Comparison of ENCODE assay signal across 9 cellular contexts in the genomic region with DNA sequence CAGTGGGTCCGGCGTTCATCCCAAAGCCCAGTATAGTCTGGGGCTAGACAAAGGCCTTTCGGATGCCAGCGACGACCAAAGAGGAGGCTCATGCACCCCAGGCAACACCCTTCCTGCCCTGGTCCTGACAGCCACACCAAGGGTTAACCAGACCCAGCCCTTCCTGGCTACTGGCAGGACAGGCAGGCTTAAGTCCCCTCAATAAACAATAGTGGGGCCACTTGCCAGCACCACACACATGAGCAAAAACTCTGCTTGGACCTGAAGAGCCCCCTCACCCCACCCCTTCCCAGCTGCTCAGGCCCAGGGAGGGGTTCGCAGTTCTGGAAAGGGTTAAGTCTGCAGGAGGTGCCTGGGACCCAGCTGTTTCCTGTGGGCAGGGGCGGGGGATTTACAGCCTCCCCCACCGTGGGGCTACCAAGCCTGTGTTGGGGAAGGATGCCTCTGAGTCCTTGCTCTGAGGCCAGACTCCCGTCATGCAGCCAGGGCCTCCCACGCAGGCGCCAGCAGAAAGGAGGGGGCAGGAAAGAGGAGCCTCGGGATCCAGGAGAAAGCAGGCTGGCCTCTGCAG. TPM values are rescaled to one million over a fixed set of nuclear protein-coding genes. Genes with fewer than 3 reads are reported as not detected.
DNase-seq lines count a peak whose midpoint lies in the region; FAIRE-seq and TF ChIP-seq lines count a peak whose summit lies in the region.
"Had no signal": no experiment of that assay in that cellular context is flagged by ENCODE, and none has a peak within 500 bp of the region (broad histone marks: within the 10 kb centered on the region; RNA-seq: fewer than 3 reads in every experiment).

No MANE protein-coding gene starts in this region.

- H3K4me2 ChIP-seq in trophoblast cell (ENCODE audit: low read length) = no peak overlapping the region

- H2BK12ac ChIP-seq in trophoblast cell (ENCODE audit: low read length) = peak overlapping the region; percentile 46

- H3K27ac ChIP-seq in trophoblast cell (ENCODE audit: low read depth, low read length) = peak overlapping the region; percentile 7

- DNase-seq in DMS 273 treated with DMSO at 0.1 percent for 48 hours (lab: John Stamatoyannopoulos, UW) (peak; percentile 43), RCC 7860 (ENCODE audit: low spot score) (peak; percentile 71), fibroblast of pulmonary artery (ENCODE audit: low read depth) (peak; percentile 97), trophoblast cell (no peak), ureter (ENCODE audit: low spot score) (no peak), ecto neural progenitor cell (ENCODE audit: low spot score) (no peak), HT-29 (ENCODE audit: low spot score) (no peak)
- DNase-seq in activated CD4-positive, alpha-beta T cell treated with anti-CD3 and anti-CD28 coated beads, Interleukin-2, amount 50 U/mL, for 4 hours = no peak
- DNase-seq: activated naive CD8-positive, alpha-beta T cell treated with anti-CD3 and anti-CD28 coated beads, Interleukin-2, amount 10 ng/mL, durations not matched to agents 7 days and 5 days had no signal

- H3K23ac ChIP-seq in trophoblast cell (ENCODE audit: low read length) = no peak overlapping the region

- H2BK120ac ChIP-seq in trophoblast cell (ENCODE audit: insufficient read depth, low read length, poor library complexity) = peak overlapping the region; percentile 56

- peak overlapping the region; percentile 10 for H2BK5ac ChIP-seq in trophoblast cell (ENCODE audit: low read depth, low read length, poor library complexity)

- H2AK5ac ChIP-seq in trophoblast cell (ENCODE audit: low read length) = peak overlapping the region; percentile 60

- H2AFZ ChIP-seq in trophoblast cell (ENCODE audit: insufficient read depth, low read length, poor library complexity) = no peak overlapping the region

- no CpG with 5 or more reads among the region's 12 CpGs for WGBS in trophoblast cell (ENCODE audit: extremely low coverage, insufficient coverage, insufficient read length)

- no peak for FAIRE-seq in RCC 7860 (lab: Jason Lieb, UNC)

- H3K79me2 ChIP-seq in trophoblast cell (ENCODE audit: control insufficient read depth, insufficient read depth, low read length, poor library complexity) = no peaks in the 10 kb centered on the region

- peak overlapping the region; percentile 36 for H4K8ac ChIP-seq in trophoblast cell (ENCODE audit: low read depth, low read length)

- H3K9ac ChIP-seq in trophoblast cell (ENCODE audit: low read length) = no peak overlapping the region

- H4K91ac ChIP-seq in trophoblast cell (ENCODE audit: low read depth, low read length) = peak overlapping the region; percentile 53

- no peaks in the 10 kb centered on the region for H3K9me3 ChIP-seq in trophoblast cell (ENCODE audit: insufficient read depth, low read depth, low read length)

- peak overlapping the region; percentile 16 for H3K14ac ChIP-seq in trophoblast cell (ENCODE audit: low read length)

- H3K18ac ChIP-seq in trophoblast cell (ENCODE audit: low read length) = peak overlapping the region; percentile 16

- H3K36me3 ChIP-seq in trophoblast cell (ENCODE audit: control insufficient read depth in 1 of 2, insufficient read depth in 2 of 2, low read length in 2 of 2) = no peaks in the 10 kb centered on the region

- no peaks in the 10 kb centered on the region for H3K27me3 ChIP-seq in trophoblast cell (ENCODE audit: insufficient read depth, low read length)

- no peak overlapping the region for H3K4ac ChIP-seq in trophoblast cell (ENCODE audit: low read depth, low read length)

- TF ChIP-seq CTCF in fibroblast of pulmonary artery (IDR thresholded peaks at IDR 0.05; ENCODE audit: low read length, missing control alignments) = no peak

- H3K4me1 ChIP-seq in trophoblast cell (ENCODE audit: control insufficient read depth in 1 of 2, insufficient read depth in 2 of 2, low read length in 2 of 2) = peaks cover 16 to 21% of the 10 kb centered on the region in 2 experiments

- H3K79me1 ChIP-seq in trophoblast cell (ENCODE audit: low read length) = peaks cover 9% of the 10 kb centered on the region

- H3K4me3 ChIP-seq in fibroblast of pulmonary artery (replicated peaks; ENCODE audit: low read depth, low read length) = no peak overlapping the region
- no peak overlapping the region for H3K4me3 ChIP-seq in trophoblast cell (ENCODE audit: low read depth, low read length)

- H4K12ac ChIP-seq in trophoblast cell (ENCODE audit: low read depth, low read length) = peak overlapping the region; percentile 47

RNA-seq across cellular contexts. Expression of a gene that starts 18.2 kb away (rescaled TPM):
- polyA plus RNA-seq in trophoblast cell (2013) = 49.4 and 51.1 TPM in 2 replicates
- 75.4 TPM for total RNA-seq in ureter
- total RNA-seq in HT-29 (2014; rRNA removed; shearing (Covaris generic)) = 39.4 and 49.4 TPM in 2 replicates

RNA-seq across cellular contexts. Expression of a gene that starts 29.3 kb away (rescaled TPM):
- polyA plus RNA-seq in trophoblast cell (2013) = 0.75 and 0.90 TPM in 2 replicates
- 0.23 TPM for total RNA-seq in ureter
- total RNA-seq in HT-29 (2014; rRNA removed; shearing (Covaris generic)) = not detected in 2 replicates
- total RNA-seq: activated naive CD8-positive, alpha-beta T cell treated with anti-CD3 and anti-CD28 coated beads, Interleukin-2, amount 10 ng/mL, durations not matched to agents 7 days and 5 days had no signal

RNA-seq across cellular contexts. Expression of a gene that starts 51.7 kb away (rescaled TPM):
- 28.6 and 30.4 TPM in 2 replicates for polyA plus RNA-seq in trophoblast cell (2013)
- total RNA-seq in ureter = 186 TPM
- 216 and 238 TPM in 2 replicates for total RNA-seq in HT-29 (2014; rRNA removed; shearing (Covaris generic))
- total RNA-seq: activated naive CD8-positive, alpha-beta T cell treated with anti-CD3 and anti-CD28 coated beads, Interleukin-2, amount 10 ng/mL, durations not matched to agents 7 days and 5 days had no signal

RNA-seq across cellular contexts. Expression of a gene that starts 56.1 kb away (rescaled TPM):
- polyA plus RNA-seq in trophoblast cell (2013) = 326 and 348 TPM in 2 replicates
- 545 TPM for total RNA-seq in ureter
- total RNA-seq in HT-29 (2014; rRNA removed; shearing (Covaris generic)) = 183 and 213 TPM in 2 replicates

Comparison
In these comparisons a context has a peak if more than half of its experiments do, and no peak if none do; other contexts are left out.
1. DNase-seq: peak in DMS 273 treated with DMSO at 0.1 percent for 48 hours (single experiment), RCC 7860 (single experiment) and fibroblast of pulmonary artery (single experiment); none in trophoblast cell (0 of 2), ureter (single experiment), ecto neural progenitor cell (single experiment), activated CD4-positive, alpha-beta T cell treated with anti-CD3 and anti-CD28 coated beads, Interleukin-2, amount 50 U/mL, for 4 hours (0 of 2) and HT-29 (single experiment).